ENCODE assay signal across 10 cellular contexts in the genomic region with DNA sequence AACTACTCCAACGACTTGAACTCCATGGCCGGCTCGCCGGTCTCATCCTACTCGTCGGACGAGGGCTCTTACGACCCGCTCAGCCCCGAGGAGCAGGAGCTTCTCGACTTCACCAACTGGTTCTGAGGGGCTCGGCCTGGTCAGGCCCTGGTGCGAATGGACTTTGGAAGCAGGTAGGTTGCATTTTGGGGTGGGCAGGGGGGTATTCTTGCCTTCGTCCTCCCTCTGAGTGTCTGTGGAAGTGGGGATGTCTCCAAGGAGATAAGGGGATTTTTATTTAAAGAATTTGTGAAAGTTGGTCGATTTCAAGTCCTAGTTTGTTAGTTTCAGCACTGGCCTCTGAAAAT. TPM values are rescaled to one million over a fixed set of nuclear protein-coding genes. Genes with fewer than 3 reads are reported as not detected.
A peak's percentile ranks its signal among the peaks of the same experiment; 100 is the strongest.
DNase-seq lines count a peak whose midpoint lies in the region; ATAC-seq lines count a peak whose summit lies in the region.
"Had no signal": no experiment of that assay in that cellular context is flagged by ENCODE, and none has a peak within 500 bp of the region (broad histone marks: within the 10 kb centered on the region; RNA-seq: fewer than 3 reads in every experiment).

No MANE protein-coding gene starts in this region.

- H3K9me3 ChIP-seq in iPS-20b (ENCODE audit: insufficient read depth, low read depth, low read length): peaks cover 6% of the 10 kb centered on the region
- peaks cover 4 to 6% of the 10 kb centered on the region in 2 donors for H3K9me3 ChIP-seq in stomach smooth muscle (ENCODE audit: control insufficient read depth in 2 of 2, low read length in 2 of 2)

- H3K9me3 Mint-ChIP-seq in activated naive CD4-positive, alpha-beta T cell treated with anti-CD3 and anti-CD28 coated beads for 36 hours: peaks cover under 1% of the 10 kb centered on the region
- H3K9me3 Mint-ChIP-seq in activated CD4-positive, alpha-beta memory T cell treated with anti-CD3 and anti-CD28 coated beads, Interleukin-2, amount 10 ng/mL, durations not matched to agents 7 days and 5 days: peaks cover 3% of the 10 kb centered on the region

- no peak overlapping the region for H3K27ac Mint-ChIP-seq in activated naive CD4-positive, alpha-beta T cell treated with anti-CD3 and anti-CD28 coated beads for 36 hours
- H3K27ac Mint-ChIP-seq in activated CD4-positive, alpha-beta memory T cell treated with anti-CD3 and anti-CD28 coated beads, Interleukin-2, amount 10 ng/mL, durations not matched to agents 7 days and 5 days: no peak overlapping the region

- intact Hi-C loops in activated naive CD4-positive, alpha-beta T cell treated with anti-CD3 and anti-CD28 coated beads for 36 hours (cut with micrococcal nuclease): loop anchor here (5.0 kb wide), 1 partner anchor 483 kb away; no protein-coding TSS in a partner anchor

- CTCF ChIA-PET in activated naive CD4-positive, alpha-beta T cell treated with anti-CD3 and anti-CD28 coated beads for 36 hours (lab: Charles Lee): no interaction called here
- CTCF ChIA-PET in activated CD4-positive, alpha-beta memory T cell treated with anti-CD3 and anti-CD28 coated beads, Interleukin-2, amount 10 ng/mL, durations not matched to agents 7 days and 5 days (lab: Charles Lee): no interaction called here

- H3K4me3 ChIP-seq in iPS-20b (ENCODE audit: low read length) (peak overlapping the region; percentile 62; the same call in 1 of the 2 replicates), stomach smooth muscle (ENCODE audit: low read length in 2 of 2) (peak overlapping the region; percentile 42 to 55)

- no peaks in the 10 kb centered on the region for H3K36me3 ChIP-seq in iPS-20b (ENCODE audit: insufficient read depth, low read depth, low read length)
- no peaks in the 10 kb centered on the region for H3K36me3 ChIP-seq in stomach smooth muscle (ENCODE audit: control insufficient read depth in 2 of 2, insufficient read depth in 2 of 2, low read length in 2 of 2)

- peak overlapping the region; percentile 34 for H3K4me3 Mint-ChIP-seq in activated naive CD4-positive, alpha-beta T cell treated with anti-CD3 and anti-CD28 coated beads for 36 hours
- peak overlapping the region; percentile 24 for H3K4me3 Mint-ChIP-seq in activated CD4-positive, alpha-beta memory T cell treated with anti-CD3 and anti-CD28 coated beads, Interleukin-2, amount 10 ng/mL, durations not matched to agents 7 days and 5 days

- peaks cover 2% of the 10 kb centered on the region for H3K36me3 Mint-ChIP-seq in activated naive CD4-positive, alpha-beta T cell treated with anti-CD3 and anti-CD28 coated beads for 36 hours (ENCODE audit: low read depth)
- peaks cover 4% of the 10 kb centered on the region for H3K36me3 Mint-ChIP-seq in activated CD4-positive, alpha-beta memory T cell treated with anti-CD3 and anti-CD28 coated beads, Interleukin-2, amount 10 ng/mL, durations not matched to agents 7 days and 5 days (ENCODE audit: low read depth)

- H3K27ac ChIP-seq in iPS-20b (ENCODE audit: low read length): no peak overlapping the region
- no peak overlapping the region for H3K27ac ChIP-seq in stomach smooth muscle (ENCODE audit: low read length)

- H3K27me3 ChIP-seq in iPS-20b (ENCODE audit: insufficient read depth, low read length) (peaks cover 100% of the 10 kb centered on the region), stomach smooth muscle (ENCODE audit: control insufficient read depth in 1 of 2, insufficient read depth in 2 of 2, low read length in 2 of 2) (peaks cover 64 to 83% of the 10 kb centered on the region in 2 donors)

- H3K4me1 Mint-ChIP-seq in activated naive CD4-positive, alpha-beta T cell treated with anti-CD3 and anti-CD28 coated beads for 36 hours (ENCODE audit: low read depth): peaks cover 38% of the 10 kb centered on the region
- peaks cover 33% of the 10 kb centered on the region for H3K4me1 Mint-ChIP-seq in activated CD4-positive, alpha-beta memory T cell treated with anti-CD3 and anti-CD28 coated beads, Interleukin-2, amount 10 ng/mL, durations not matched to agents 7 days and 5 days

- H3K9ac ChIP-seq in iPS-20b (ENCODE audit: low read depth, low read length): no peak overlapping the region
- H3K9ac ChIP-seq in stomach smooth muscle (ENCODE audit: low read length in 2 of 2): no peak overlapping the region

- no peak for ATAC-seq in left lobe of liver
- ATAC-seq in GM21447 (IDR thresholded peaks at IDR 0.05; ENCODE audit: unreplicated experiment): no peak

- H3K4me1 ChIP-seq in iPS-20b (ENCODE audit: insufficient read depth, low read length): peaks cover 18% of the 10 kb centered on the region; the same call in 1 of the 2 replicates
- H3K4me1 ChIP-seq in stomach smooth muscle (ENCODE audit: control insufficient read depth, insufficient read depth, low read length): no peaks in the 10 kb centered on the region

- POLR2A ChIA-PET in activated CD4-positive, alpha-beta memory T cell treated with anti-CD3 and anti-CD28 coated beads, Interleukin-2, amount 10 ng/mL, durations not matched to agents 7 days and 5 days (lab: Charles Lee): no interaction called here

- H3K27me3 Mint-ChIP-seq in activated naive CD4-positive, alpha-beta T cell treated with anti-CD3 and anti-CD28 coated beads for 36 hours (ENCODE audit: low read depth): peaks cover 84% of the 10 kb centered on the region
- peaks cover 80% of the 10 kb centered on the region for H3K27me3 Mint-ChIP-seq in activated CD4-positive, alpha-beta memory T cell treated with anti-CD3 and anti-CD28 coated beads, Interleukin-2, amount 10 ng/mL, durations not matched to agents 7 days and 5 days

- DNase-seq in activated naive CD4-positive, alpha-beta T cell treated with anti-CD3 and anti-CD28 coated beads for 36 hours: no peak
- no peak for DNase-seq in activated naive CD4-positive, alpha-beta T cell treated with anti-CD3 and anti-CD28 coated beads, Interleukin-2, amount 50 U/mL, for 16 hours
- DNase-seq in activated CD4-positive, alpha-beta memory T cell treated with anti-CD3 and anti-CD28 coated beads, Interleukin-2, amount 10 ng/mL, durations not matched to agents 7 days and 5 days: no peak
- DNase-seq in left lobe of liver (ENCODE audit: low spot score): no peak
- DNase-seq in pons (ENCODE audit: low spot score): no peak
- DNase-seq: stimulated activated CD4-positive, alpha-beta T cell treated with anti-CD3 and anti-CD28 coated beads, Interleukin-4, amount 100 ng/mL, for 4 hours had no signal

RNA-seq across cellular contexts. Expression of gene ASCL1, which starts 1.3 kb away (rescaled TPM):
- not detected for total RNA-seq in activated naive CD4-positive, alpha-beta T cell treated with anti-CD3 and anti-CD28 coated beads for 36 hours
- total RNA-seq in activated CD4-positive, alpha-beta memory T cell treated with anti-CD3 and anti-CD28 coated beads, Interleukin-2, amount 10 ng/mL, durations not matched to agents 7 days and 5 days: not detected
- not detected for total RNA-seq in left lobe of liver
- total RNA-seq: liver had no signal

RNA-seq across cellular contexts. Expression of gene PAH, which starts 41.8 kb away (rescaled TPM):
- not detected for total RNA-seq in activated naive CD4-positive, alpha-beta T cell treated with anti-CD3 and anti-CD28 coated beads for 36 hours
- not detected for total RNA-seq in activated CD4-positive, alpha-beta memory T cell treated with anti-CD3 and anti-CD28 coated beads, Interleukin-2, amount 10 ng/mL, durations not matched to agents 7 days and 5 days
- total RNA-seq in left lobe of liver: 1,162 TPM

Comparison
In these comparisons a context has a peak if more than half of its experiments do, and no peak if none do; other contexts are left out.
1. RNA of gene PAH, which starts 41.8 kb away (total RNA-seq): 1,162 TPM in left lobe of liver (single experiment); not detected in activated CD4-positive, alpha-beta memory T cell treated with anti-CD3 and anti-CD28 coated beads, Interleukin-2, amount 10 ng/mL, durations not matched to agents 7 days and 5 days and not detected in activated naive CD4-positive, alpha-beta T cell treated with anti-CD3 and anti-CD28 coated beads for 36 hours; every median in the first group is over 100 times any median in the second.